Comparison of ENCODE assay signal across 8 cellular contexts in the genomic region with DNA sequence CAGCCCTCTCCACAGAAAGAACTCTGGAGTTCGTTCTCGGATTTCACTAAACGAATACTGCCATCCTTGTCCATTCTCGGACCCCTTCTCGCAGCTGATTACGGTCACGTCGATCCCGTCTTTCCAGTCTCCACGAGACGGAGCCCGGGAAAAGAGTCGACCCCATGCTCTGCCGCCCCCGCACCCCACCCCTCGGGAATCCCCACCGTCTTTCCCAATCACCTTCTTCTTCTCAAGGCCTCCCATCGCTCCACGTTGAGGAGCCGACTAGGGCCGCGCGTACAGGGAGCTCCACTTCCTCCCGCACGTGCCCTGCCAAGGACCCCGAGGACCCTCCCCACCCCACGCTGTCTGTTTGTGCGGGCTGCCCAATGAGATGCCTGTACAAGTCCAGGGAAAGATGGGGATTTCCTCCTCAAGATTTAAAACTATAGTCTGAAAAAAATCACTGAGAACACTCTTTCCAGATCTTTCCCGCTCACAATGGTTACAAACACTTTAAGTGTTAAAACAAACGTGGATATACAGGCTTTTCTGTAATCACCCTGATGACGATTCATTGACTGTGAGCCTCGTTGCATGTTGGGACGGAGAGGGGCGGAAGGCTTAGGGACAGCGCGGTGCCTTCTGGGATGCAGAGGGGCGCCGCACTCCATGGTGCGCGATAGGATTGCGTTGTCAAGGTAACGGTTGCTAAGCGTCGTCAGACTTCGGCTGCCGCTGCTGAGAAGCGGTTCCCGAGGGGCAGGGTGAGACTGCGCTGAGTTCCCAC. TPM values are rescaled to one million over a fixed set of nuclear protein-coding genes. Genes with fewer than 3 reads are reported as not detected.
DNase-seq lines count a peak whose midpoint lies in the region; ATAC-seq and TF ChIP-seq lines count a peak whose summit lies in the region.

A gene (minus strand): TSS at position 323 of the 772 bp plus-strand sequence. CDS start 77 bp downstream, at position 246.

- ATAC-seq in GM18873 (IDR thresholded peaks at IDR 0.05; ENCODE audit: low FRiP score, unreplicated experiment) (peak; percentile 91), HG03135 (IDR thresholded peaks at IDR 0.05; ENCODE audit: unreplicated experiment) (peak; percentile 90)

- H3K4me1 ChIP-seq in mammary epithelial cell (ENCODE audit: insufficient read depth, low read length) (peaks cover 11% of the 10 kb centered on the region), skeletal muscle tissue (ENCODE audit: control insufficient read depth in 3 of 3, insufficient read depth in 3 of 3, low read length in 3 of 3) (peaks cover 15 to 19% (median 17%) of the 10 kb centered on the region in 3 donors)

- H3K9me3 ChIP-seq in mammary epithelial cell (replicated peaks; ENCODE audit: insufficient read depth, low read length): no peaks in the 10 kb centered on the region
- no peaks in the 10 kb centered on the region for H3K9me3 ChIP-seq in iPS-18c (ENCODE audit: control insufficient read depth, insufficient read depth, low read length)
- no peaks in the 10 kb centered on the region for H3K9me3 ChIP-seq in skeletal muscle tissue (ENCODE audit: control insufficient read depth in 3 of 3, low read length in 3 of 3)

- H3K27me3 ChIP-seq in mammary epithelial cell (ENCODE audit: insufficient read depth, low read length) (no peaks in the 10 kb centered on the region), skeletal muscle tissue (ENCODE audit: control insufficient read depth in 3 of 3, insufficient read depth in 3 of 3, low read length in 3 of 3) (no peaks in the 10 kb centered on the region)

- in situ Hi-C loops in mammary epithelial cell (cut with MboI; ENCODE audit: low sequenced_read_pairs in 2 of 2): no loop called here

- H3K27ac ChIP-seq in VCaP (peak within 1 kb of the TSS; percentile 87), mammary epithelial cell (ENCODE audit: insufficient read depth, low read depth, low read length) (peak within 1 kb of the TSS; percentile 97), skeletal muscle tissue (ENCODE audit: low read depth, low read length) (peak within 1 kb of the TSS; percentile 75)

- H3K9ac ChIP-seq in mammary epithelial cell (ENCODE audit: insufficient read depth, low read length): peak within 1 kb of the TSS; percentile 99
- peak within 1 kb of the TSS; percentile 65 to 88 (median 72) for H3K9ac ChIP-seq in skeletal muscle tissue (ENCODE audit: low read depth in 1 of 3, low read length in 3 of 3)

- dilution Hi-C loops in mammary epithelial cell (cut with HindIII; ENCODE audit: low sequenced_read_pairs): no loop called here

- peaks cover 46% of the 10 kb centered on the region for H3K79me2 ChIP-seq in mammary epithelial cell (ENCODE audit: insufficient read depth, low read length)

- peak within 1 kb of the TSS; percentile 66 for H2AFZ ChIP-seq in mammary epithelial cell (ENCODE audit: low read depth, low read length)

- H3K36me3 ChIP-seq in mammary epithelial cell (ENCODE audit: insufficient read depth, low read length) (peaks cover 8% of the 10 kb centered on the region), skeletal muscle tissue (ENCODE audit: control insufficient read depth in 3 of 3, insufficient read depth in 3 of 3, low read length in 3 of 3) (peaks cover 20 to 29% (median 24%) of the 10 kb centered on the region in 3 donors)

- CTCF ChIA-PET in AG04449 (lab: Yijun Ruan, JAX): interaction anchor here (0.7 to 3.5 kb wide), 14 partner anchors 9 to 163 kb away, joined by 3 to 21 read pairs (median 5); no protein-coding TSS in a partner anchor
- CTCF ChIA-PET in mammary epithelial cell (lab: Charles Lee; ENCODE audit: low non-redundant PET): no interaction called here

- POLR2A ChIA-PET in AG04449 (lab: Yijun Ruan, JAX): interaction anchor here (0.7 to 1.0 kb wide), 4 partner anchors 11 to 194 kb away, joined by 3 to 4 read pairs (median 3); a partner anchor contains a TSS

- no peaks in the 10 kb centered on the region for H4K20me1 ChIP-seq in mammary epithelial cell (ENCODE audit: insufficient read depth, low read length)

- no TSS peak for BruUV-seq in mammary epithelial cell (replicated peaks; lab: Mats Ljungman, UMichigan)

- H3K4me3 ChIP-seq in AG04449 (ENCODE audit: low read depth, low read length) (peak within 1 kb of the TSS; percentile 80), mammary epithelial cell (replicated peaks in 1 of 3; ENCODE audit: insufficient read depth in 1 of 3, low read depth in 2 of 3, low read length in 3 of 3) (peak within 1 kb of the TSS; percentile 65 to 94 (median 84)), iPS-18c (ENCODE audit: insufficient read depth, low read depth, low read length) (peak within 1 kb of the TSS; percentile 86), skeletal muscle tissue (ENCODE audit: low read length in 3 of 3) (peak within 1 kb of the TSS; percentile 80 to 92 (median 81))

- DNase-seq in AG04449 (ENCODE audit: low read depth, low spot score) (peak; percentile 95), NCI-H2196 treated with DMSO at 0.1 percent for 48 hours (lab: John Stamatoyannopoulos, UW; ENCODE audit: unreplicated experiment) (peak; percentile 81), mammary epithelial cell (peak; percentile 96)

- intact Hi-C loops in mammary epithelial cell (cut with micrococcal nuclease): loop anchor here (2.0 to 5.0 kb wide), 3 partner anchors 104 to 195 kb away; a partner anchor contains a TSS

- peak within 1 kb of the TSS; percentile 90 for H3K4me2 ChIP-seq in mammary epithelial cell (ENCODE audit: insufficient read depth, low read depth, low read length)

- 1% methylated on average over 25 of the region's 49 CpGs for WGBS in mammary epithelial cell (ENCODE audit: low coverage, missing lambda C conversion rate)

- TF ChIP-seq CTCF in AG04449 (IDR thresholded peaks at IDR 0.05; ENCODE audit: insufficient read depth, low read length, missing control alignments) (no peak), VCaP (conservative IDR thresholded peaks at IDR 0.05) (no peak), mammary epithelial cell (conservative IDR thresholded peaks at IDR 0.05 in 1 of 2, IDR thresholded peaks at IDR 0.05 in 1 of 2; ENCODE audit: extremely low read depth in 1 of 2, insufficient read depth in 1 of 2, low read depth in 1 of 2, low read length in 2 of 2) (no peak)

RNA-seq across cellular contexts. Expression of the gene that starts here (rescaled TPM):
- 10 to 100 TPM; 52.2 to 99.1 TPM for total RNA-seq in mammary epithelial cell
- 89.8 TPM for polyA plus RNA-seq in mammary epithelial cell
- 145 TPM for polyA minus RNA-seq in mammary epithelial cell
- total RNA-seq in skeletal muscle tissue: 43.3 TPM

Comparison
In these comparisons a context has a peak if more than half of its experiments do, and no peak if none do; other contexts are left out.
1. Peak in every context shown above with its lines: DNase-seq, ATAC-seq, H3K4me3 ChIP-seq and H3K27ac ChIP-seq.